ENCODE assay signal across 1 cellular context in the genomic region with DNA sequence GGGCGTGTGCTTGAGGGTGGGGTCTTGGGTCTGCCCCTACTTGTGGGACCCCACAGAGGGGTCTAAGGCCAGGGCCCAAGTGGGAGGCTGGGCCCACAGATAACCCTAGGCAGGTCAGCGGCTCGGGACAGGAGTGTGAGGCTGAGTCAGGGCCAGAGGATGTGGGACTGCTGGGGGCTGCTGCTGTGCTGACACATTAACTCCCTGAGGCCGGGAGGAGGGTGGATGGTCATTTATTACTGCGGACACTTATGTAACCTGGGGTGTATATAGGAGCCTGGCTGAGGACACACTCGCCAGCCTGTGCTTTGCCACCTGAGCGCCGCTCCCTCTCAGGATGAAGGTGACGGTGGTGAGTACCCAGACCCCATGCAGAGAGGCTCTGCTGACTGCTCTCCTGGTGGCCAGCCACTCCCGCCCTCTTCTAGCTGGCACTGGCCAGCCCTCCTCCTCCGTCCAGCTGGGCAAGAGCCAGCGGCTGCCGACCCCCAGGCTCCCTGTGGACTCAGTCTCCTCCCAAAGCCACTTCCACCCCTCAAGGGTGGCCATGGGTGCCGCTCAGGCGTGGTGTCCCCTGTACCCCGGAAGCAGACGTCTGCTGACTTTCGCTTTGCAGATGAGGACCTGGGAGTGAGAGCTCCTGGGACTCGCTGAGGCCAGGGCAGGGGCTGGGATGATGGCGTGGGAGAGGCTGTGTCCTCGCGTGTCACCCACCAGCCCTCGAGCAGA.
TF ChIP-seq lines count a peak whose summit lies in the region.

Gene MIOX, plus strand, starts transcription at position 299 of the 729 bp plus-strand sequence. Its CDS starts 39 bp downstream, at position 338.

TF ChIP-seq in H1, 55 proteins besides CTCF, POLR2A, EP300 and RAD21 (continued from another document):
- TF ChIP-seq E2F6 (IDR thresholded peaks at IDR 0.05) (no peak), MAFK (IDR thresholded peaks at IDR 0.05; ENCODE audit: low read depth, low read length) (no peak)
TF ChIP-seq in H1: peak in this region for 0.
